ENCODE assay signal across 8 cellular contexts in genomic region chrX:138026211-138026610, GRCh38.
DNase-seq lines count a peak whose midpoint lies in the region; ATAC-seq and TF ChIP-seq lines count a peak whose summit lies in the region.

No MANE protein-coding gene starts in this region.

- ATAC-seq in left colon (no peak), mucosa of descending colon (no peak)

- intact Hi-C loops in left colon (cut with DNase I, micrococcal nuclease) (no loop called here), mucosa of descending colon (cut with DNase I, micrococcal nuclease) (no loop called here)

- no peaks in the 10 kb centered on the region for H3K36me3 ChIP-seq in mucosa of descending colon (ENCODE audit: low read depth)

- peak; percentile 0 for DNase-seq in Caki2 (ENCODE audit: low read depth)
- DNase-seq in GM20000 (ENCODE audit: low spot score), result peak; percentile 7
- DNase-seq in NCI-H146 treated with DMSO at 0.1 percent for 48 hours (lab: John Stamatoyannopoulos, UW; ENCODE audit: unreplicated experiment), result peak; percentile 66
- peak; percentile 0 for DNase-seq in fibroblast of the aortic adventitia (ENCODE audit: low read depth)
- no peak for DNase-seq in left colon
- no peak for DNase-seq in mucosa of descending colon
- no peak for DNase-seq in NCI-H2029 treated with DMSO at 0.1 percent for 48 hours (lab: John Stamatoyannopoulos, UW)
- no peak for DNase-seq in KG1 (lab: John Stamatoyannopoulos, UW)

- no peaks in the 10 kb centered on the region for H3K4me1 ChIP-seq in mucosa of descending colon (ENCODE audit: low read depth)

- no peak overlapping the region for H3K4me3 ChIP-seq in fibroblast of the aortic adventitia (ENCODE audit: low read depth, low read length)
- no peak overlapping the region for H3K4me3 ChIP-seq in mucosa of descending colon

- H3K9me3 ChIP-seq in mucosa of descending colon, result no peaks in the 10 kb centered on the region

- in situ Hi-C loops in Caki2 (cut with HindIII; ENCODE audit: low pct_unique_long_range_greater_than_20kb, low sequenced_read_pairs), result no loop called here

- TF ChIP-seq CTCF in GM20000 (IDR thresholded peaks at IDR 0.05; ENCODE audit: extremely low read depth, missing control alignments) (no peak), fibroblast of the aortic adventitia (IDR thresholded peaks at IDR 0.05; ENCODE audit: insufficient read depth, low read length) (peak; percentile 40), mucosa of descending colon (IDR thresholded peaks at IDR 0.05) (no peak)

Comparison
In these comparisons a context has a peak if more than half of its experiments do, and no peak if none do; other contexts are left out.
1. DNase-seq: peak in Caki2 (single experiment), GM20000 (single experiment), NCI-H146 treated with DMSO at 0.1 percent for 48 hours (single experiment) and fibroblast of the aortic adventitia (single experiment); none in left colon (0 of 2), mucosa of descending colon (0 of 3), NCI-H2029 treated with DMSO at 0.1 percent for 48 hours (single experiment) and KG1 (single experiment).